In the genomic region with DNA sequence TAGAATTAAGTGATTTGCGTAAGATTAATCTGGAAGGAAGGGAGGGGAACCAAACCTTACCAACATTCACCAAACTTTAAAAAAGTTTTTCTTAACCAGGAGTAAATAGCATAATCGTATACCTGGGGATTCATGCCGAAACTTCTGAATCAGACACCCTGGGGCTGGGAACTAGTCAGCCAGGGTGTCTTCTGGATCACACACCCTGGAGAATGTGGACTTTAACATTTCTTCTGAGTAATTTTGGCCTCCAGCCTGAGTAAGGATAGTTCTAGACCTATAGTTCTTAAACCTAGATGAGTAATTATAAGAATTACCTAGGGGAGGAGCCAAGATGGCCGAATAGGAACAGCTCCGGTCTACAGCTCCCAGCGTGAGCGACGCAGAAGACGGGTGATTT, we compare ENCODE assay signal across 2 cellular contexts.
TF ChIP-seq lines count a peak whose summit lies in the region.

No MANE protein-coding gene starts in this region.

TF ChIP-seq in HEK293, 187 proteins besides CTCF, POLR2A, EP300 and RAD21:
- TF ChIP-seq ZNF169 (tag by site-specific recombination; IDR thresholded peaks at IDR 0.05) (no peak), ZNF341 (tag by site-specific recombination; IDR thresholded peaks at IDR 0.05; ENCODE audit: low read depth) (peak; percentile 47), ZFP3 (tag by site-specific recombination; IDR thresholded peaks at IDR 0.05; ENCODE audit: low read depth) (no peak), ZSCAN30 (tag by site-specific recombination; IDR thresholded peaks at IDR 0.05) (no peak)

TF ChIP-seq in K562, 482 proteins besides CTCF, POLR2A, EP300 and RAD21:
- no peak for TF ChIP-seq PTRF (tag; IDR thresholded peaks at IDR 0.05)
- TF ChIP-seq ZNF586 (CRISPR knock-in tag; conservative IDR thresholded peaks at IDR 0.05) = no peak
- no peak for TF ChIP-seq EP400 (IDR thresholded peaks at IDR 0.05)
